In the genomic region with DNA sequence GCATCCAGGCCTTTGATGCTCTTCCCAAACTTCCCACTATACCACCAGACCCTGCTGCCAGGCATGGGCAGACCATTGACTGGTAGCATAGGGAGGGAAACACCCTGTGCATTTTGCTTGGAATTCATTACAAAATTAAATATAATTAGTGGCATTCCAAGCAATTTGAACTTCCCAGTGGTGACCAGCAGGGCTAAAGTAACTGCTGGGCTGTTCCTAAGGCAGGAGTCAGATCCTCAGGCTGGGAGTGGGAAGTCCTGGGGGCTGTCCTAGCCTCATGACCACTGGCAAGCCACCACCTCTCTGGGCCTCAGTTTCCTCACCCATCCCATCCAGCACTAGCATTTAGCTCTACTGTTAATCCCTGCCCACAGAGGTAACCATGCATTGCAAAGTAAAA, we compare ENCODE assay signal across 24 cellular contexts. TPM values are rescaled to one million over a fixed set of nuclear protein-coding genes. Genes with fewer than 3 reads are reported as not detected.
DNase-seq lines count a peak whose midpoint lies in the region; ATAC-seq, FAIRE-seq and TF ChIP-seq lines count a peak whose summit lies in the region.
"Had no signal": no experiment of that assay in that cellular context is flagged by ENCODE, and none has a peak within 500 bp of the region (broad histone marks: within the 10 kb centered on the region; RNA-seq: fewer than 3 reads in every experiment).

No MANE protein-coding gene starts in this region.

- no peaks in the 10 kb centered on the region for H3K9me1 ChIP-seq in keratinocyte (ENCODE audit: control insufficient read depth, extremely low read depth, insufficient read depth, low read length)

- intact Hi-C loops in prostate gland (cut with DNase I) (loop anchor here (5.0 kb wide), 1 partner anchor 107 kb away; no protein-coding TSS in a partner anchor), Right ventricle myocardium superior (cut with DNase I) (no loop called here)

- H3K36me3 ChIP-seq in BE2C = no peaks in the 10 kb centered on the region; the same call in 1 of the 2 replicates
- H3K36me3 ChIP-seq in keratinocyte (ENCODE audit: control insufficient read depth in 2 of 2, extremely low read depth in 1 of 2, insufficient read depth in 2 of 2, low read length in 2 of 2) = peaks cover 9 to 10% of the 10 kb centered on the region in 2 experiments
- no peaks in the 10 kb centered on the region for H3K36me3 ChIP-seq in prostate gland

- DNase-seq in BE2C = no peak
- no peak for DNase-seq in RWPE1 (ENCODE audit: low spot score)
- no peak for DNase-seq in keratinocyte (ENCODE audit: low read depth, low spot score)
- DNase-seq in prostate gland (ENCODE audit: low spot score) = no peak
- DNase-seq in NCI-H345 treated with DMSO at 0.1 percent for 48 hours (lab: John Stamatoyannopoulos, UW; ENCODE audit: unreplicated experiment) = no peak
- no peak for DNase-seq in GM19238 (ENCODE audit: insufficient read length, low spot score)
- no peak for DNase-seq in NCI-H82 treated with DMSO at 0.1 percent for 48 hours (lab: John Stamatoyannopoulos, UW; ENCODE audit: unreplicated experiment)
- DNase-seq in Right ventricle myocardium superior = no peak
- DNase-seq: ACHN; activated CD4-positive, alpha-beta memory T cell treated with anti-CD3 and anti-CD28 coated beads for 36 hours; activated naive CD4-positive, alpha-beta T cell treated with anti-CD3 and anti-CD28 coated beads for 36 hours; activated T-cell treated with anti-CD3 and anti-CD28 coated beads, Interleukin-2, amount 50 U/mL, for 1 hour; anterior cingulate cortex; CD4-positive, CD25-positive, alpha-beta regulatory T cell; foreskin melanocyte; NCI-H345; SHP77; T-helper 17 cell had no signal

- H3K4me3 ChIP-seq in BE2C (ENCODE audit: low read depth, low read length) = no peak overlapping the region
- H3K4me3 ChIP-seq in keratinocyte (ENCODE audit: control insufficient read depth in 2 of 3, extremely low read depth in 1 of 3, insufficient read depth in 2 of 3, low read depth in 1 of 3, low read length in 3 of 3) = no peak overlapping the region
- no peak overlapping the region for H3K4me3 ChIP-seq in prostate gland

- no peak for TF ChIP-seq POLR2A in prostate gland (IDR thresholded peaks at IDR 0.05)

- no peak for FAIRE-seq in keratinocyte (lab: Jason Lieb, UNC)
- FAIRE-seq: endothelial cell of umbilical vein had no signal

- H3K27ac ChIP-seq in RWPE1 = peak overlapping the region; percentile 38
- H3K27ac ChIP-seq in keratinocyte (ENCODE audit: control insufficient read depth, insufficient read depth, low read length) = no peak overlapping the region
- H3K27ac ChIP-seq in prostate gland = peak overlapping the region; percentile 10 to 84
- H3K27ac ChIP-seq: HL-60 had no signal

- H3K27me3 ChIP-seq in BE2C (no peaks in the 10 kb centered on the region), keratinocyte (ENCODE audit: control insufficient read depth, extremely low read depth, insufficient read depth, low read length) (no peaks in the 10 kb centered on the region), prostate gland (replicated peaks; ENCODE audit: insufficient read depth) (no peaks in the 10 kb centered on the region)

- TF ChIP-seq CTCF in BE2C (IDR thresholded peaks at IDR 0.05; ENCODE audit: low read depth, low read length) (0 out of 2 replicates have a peak, but pooled peaks have one; percentile 16), RWPE1 (conservative IDR thresholded peaks at IDR 0.05; ENCODE audit: low read depth) (no peak), keratinocyte (optimal IDR thresholded peaks at IDR 0.05 in 1 of 3, IDR thresholded peaks at IDR 0.05 in 1 of 3, conservative IDR thresholded peaks at IDR 0.05 in 1 of 3; ENCODE audit: extremely low read depth in 1 of 3, insufficient read depth in 2 of 3, low read length in 3 of 3) (peak in 2 of 3 experiments; percentile 7 to 17), prostate gland (IDR thresholded peaks at IDR 0.05) (peak in 1 of 4 experiments; percentile 7)

- POLR2A ChIA-PET in RWPE1 (lab: Yijun Ruan, JAX; ENCODE audit: low non-redundant PET) = no interaction called here

- H3K9ac ChIP-seq in keratinocyte (ENCODE audit: control insufficient read depth, extremely low read depth, insufficient read depth, low read length) = no peak overlapping the region

- H4K20me1 ChIP-seq in keratinocyte (ENCODE audit: control insufficient read depth, extremely low read depth, insufficient read depth, low read length) = no peaks in the 10 kb centered on the region

- H3K4me1 ChIP-seq in BE2C = peaks cover 13% of the 10 kb centered on the region
- H3K4me1 ChIP-seq in keratinocyte (ENCODE audit: control insufficient read depth, extremely low read depth, insufficient read depth, low read length) = peaks cover 21% of the 10 kb centered on the region
- peaks cover 14% of the 10 kb centered on the region for H3K4me1 ChIP-seq in prostate gland (replicated peaks)

- H2AFZ ChIP-seq in keratinocyte (ENCODE audit: control insufficient read depth, low read length) = no peak overlapping the region

- H3K4me2 ChIP-seq in keratinocyte (ENCODE audit: control insufficient read depth, extremely low read depth, insufficient read depth, low read depth, low read length) = no peak overlapping the region

- no peaks in the 10 kb centered on the region for H3K9me3 ChIP-seq in BE2C
- H3K9me3 ChIP-seq in keratinocyte (ENCODE audit: control insufficient read depth, low read depth, low read length) = no peaks in the 10 kb centered on the region
- no peaks in the 10 kb centered on the region for H3K9me3 ChIP-seq in prostate gland

- no peaks in the 10 kb centered on the region for H3K79me2 ChIP-seq in keratinocyte (ENCODE audit: control insufficient read depth, insufficient read depth, low read length)

- ATAC-seq in Right ventricle myocardium superior (ENCODE audit: poor library complexity) = no peak
- ATAC-seq: left lobe of liver, T-helper 17 cell had no signal

- CTCF ChIA-PET in RWPE1 (lab: Yijun Ruan, JAX) = no interaction called here

- dilution Hi-C loops in keratinocyte (cut with MboI; ENCODE audit: extremely low pct_ligation_motif_present, low sequenced_read_pairs) = no loop called here

RNA-seq across cellular contexts. Expression of a gene that starts 3.7 kb away (rescaled TPM):
- not detected for polyA plus RNA-seq in BE2C (2012; ENCODE audit: insufficient read depth, insufficient read length, low read depth)
- polyA plus RNA-seq in keratinocyte = 0.06 to 0.24 TPM (median 0.16 TPM) in 3 replicates
- polyA plus RNA-seq in keratinocyte (2011; ENCODE audit: low read depth) = not detected
- 0.06 and 0.28 TPM in 2 replicates for polyA plus RNA-seq in keratinocyte (2011; cell fraction: cytosol; rRNA removed)
- polyA plus RNA-seq in keratinocyte (2011; cell fraction: nucleus; rRNA removed) = 0.15 and 0.19 TPM in 2 replicates
- polyA plus RNA-seq in keratinocyte (2012; ENCODE audit: low replicate concordance) = 0.11 and 0.48 TPM in 2 replicates
- polyA minus RNA-seq in keratinocyte = not detected in 3 replicates
- not detected for polyA minus RNA-seq in keratinocyte (2011; cell fraction: cytosol; rRNA and poly(A)+ RNA removed)
- 0.78 TPM in 1 of 2 replicates, not detected in the other for polyA minus RNA-seq in keratinocyte (2011; cell fraction: nucleus; rRNA and poly(A)+ RNA removed)
- 10 to 100 TPM; 19.9 to 59.7 TPM for total RNA-seq in prostate gland
- not detected for total RNA-seq in Right ventricle myocardium superior
- total RNA-seq: activated CD4-positive, alpha-beta memory T cell treated with anti-CD3 and anti-CD28 coated beads for 36 hours; activated naive CD4-positive, alpha-beta T cell treated with anti-CD3 and anti-CD28 coated beads for 36 hours; CD4-positive, CD25-positive, alpha-beta regulatory T cell; endothelial cell of umbilical vein; myocyte; T-helper 17 cell; temporal lobe had no signal
- polyA plus RNA-seq: endothelial cell of umbilical vein, IgD-negative memory B cell had no signal

RNA-seq across cellular contexts. Expression of a gene that starts 12.6 kb away (rescaled TPM):
- 8.7 TPM for polyA plus RNA-seq in BE2C (2012; ENCODE audit: insufficient read depth, insufficient read length, low read depth)
- 35.5 to 71.9 TPM (median 41.1 TPM) in 3 replicates for polyA plus RNA-seq in keratinocyte
- polyA plus RNA-seq in keratinocyte (2011; ENCODE audit: low read depth) = 5.4 TPM
- polyA plus RNA-seq in keratinocyte (2011; cell fraction: cytosol; rRNA removed) = 41.4 and 45.0 TPM in 2 replicates
- 31.6 and 37.0 TPM in 2 replicates for polyA plus RNA-seq in keratinocyte (2011; cell fraction: nucleus; rRNA removed)
- 19.8 and 30.0 TPM in 2 replicates for polyA plus RNA-seq in keratinocyte (2012; ENCODE audit: low replicate concordance)
- polyA minus RNA-seq in keratinocyte = 54.3 to 92.5 TPM (median 80.0 TPM) in 3 replicates
- polyA minus RNA-seq in keratinocyte (2011; cell fraction: cytosol; rRNA and poly(A)+ RNA removed) = 65.0 TPM
- polyA minus RNA-seq in keratinocyte (2011; cell fraction: nucleus; rRNA and poly(A)+ RNA removed) = 19.4 and 26.8 TPM in 2 replicates
- total RNA-seq in prostate gland = 10 to 100 TPM; 37.3 to 55.2 TPM
- 28.2 TPM for total RNA-seq in Right ventricle myocardium superior

RNA-seq across cellular contexts. Expression of a gene that starts 17.0 kb away (rescaled TPM):
- 175 TPM for polyA plus RNA-seq in BE2C (2012; ENCODE audit: insufficient read depth, insufficient read length, low read depth)
- 62.7 to 79.4 TPM (median 63.9 TPM) in 3 replicates for polyA plus RNA-seq in keratinocyte
- 69.5 TPM for polyA plus RNA-seq in keratinocyte (2011; ENCODE audit: low read depth)
- polyA plus RNA-seq in keratinocyte (2011; cell fraction: cytosol; rRNA removed) = 24.8 and 26.8 TPM in 2 replicates
- 316 and 363 TPM in 2 replicates for polyA plus RNA-seq in keratinocyte (2011; cell fraction: nucleus; rRNA removed)
- polyA plus RNA-seq in keratinocyte (2012; ENCODE audit: low replicate concordance) = 58.2 and 79.6 TPM in 2 replicates
- 39.3 to 66.2 TPM (median 50.9 TPM) in 3 replicates for polyA minus RNA-seq in keratinocyte
- polyA minus RNA-seq in keratinocyte (2011; cell fraction: cytosol; rRNA and poly(A)+ RNA removed) = 18.8 TPM
- polyA minus RNA-seq in keratinocyte (2011; cell fraction: nucleus; rRNA and poly(A)+ RNA removed) = 39.1 and 52.5 TPM in 2 replicates
- 100 to 1,000 TPM; 185 to 193 TPM for total RNA-seq in prostate gland
- total RNA-seq in Right ventricle myocardium superior = 50.3 TPM

RNA-seq across cellular contexts. Expression of a gene that starts 57.9 kb away (rescaled TPM):
- polyA plus RNA-seq in BE2C (2012; ENCODE audit: insufficient read depth, insufficient read length, low read depth) = 39.3 TPM
- polyA plus RNA-seq in keratinocyte = 1.4 to 3.9 TPM (median 2.1 TPM) in 3 replicates
- 3.3 TPM for polyA plus RNA-seq in keratinocyte (2011; ENCODE audit: low read depth)
- 4.6 and 5.4 TPM in 2 replicates for polyA plus RNA-seq in keratinocyte (2011; cell fraction: cytosol; rRNA removed)
- 12.5 and 13.3 TPM in 2 replicates for polyA plus RNA-seq in keratinocyte (2011; cell fraction: nucleus; rRNA removed)
- 9.8 and 11.7 TPM in 2 replicates for polyA plus RNA-seq in keratinocyte (2012; ENCODE audit: low replicate concordance)
- 3.7 to 19.6 TPM (median 4.8 TPM) in 3 replicates for polyA minus RNA-seq in keratinocyte
- 6.7 TPM for polyA minus RNA-seq in keratinocyte (2011; cell fraction: cytosol; rRNA and poly(A)+ RNA removed)
- 1.9 and 3.6 TPM in 2 replicates for polyA minus RNA-seq in keratinocyte (2011; cell fraction: nucleus; rRNA and poly(A)+ RNA removed)
- total RNA-seq in prostate gland (10 to 100 TPM; 15.2 to 15.8 TPM), Right ventricle myocardium superior (12.4 TPM)

Comparison
In these comparisons a context has a peak if more than half of its experiments do, and no peak if none do; other contexts are left out.
1. RNA of a gene that starts 3.7 kb away (total RNA-seq): 19.9 to 59.7 TPM in prostate gland; not detected in Right ventricle myocardium superior (single experiment); every median in the first group is over 10 times any median in the second.